Comparison of ENCODE assay signal across 8 cellular contexts in the genomic region with DNA sequence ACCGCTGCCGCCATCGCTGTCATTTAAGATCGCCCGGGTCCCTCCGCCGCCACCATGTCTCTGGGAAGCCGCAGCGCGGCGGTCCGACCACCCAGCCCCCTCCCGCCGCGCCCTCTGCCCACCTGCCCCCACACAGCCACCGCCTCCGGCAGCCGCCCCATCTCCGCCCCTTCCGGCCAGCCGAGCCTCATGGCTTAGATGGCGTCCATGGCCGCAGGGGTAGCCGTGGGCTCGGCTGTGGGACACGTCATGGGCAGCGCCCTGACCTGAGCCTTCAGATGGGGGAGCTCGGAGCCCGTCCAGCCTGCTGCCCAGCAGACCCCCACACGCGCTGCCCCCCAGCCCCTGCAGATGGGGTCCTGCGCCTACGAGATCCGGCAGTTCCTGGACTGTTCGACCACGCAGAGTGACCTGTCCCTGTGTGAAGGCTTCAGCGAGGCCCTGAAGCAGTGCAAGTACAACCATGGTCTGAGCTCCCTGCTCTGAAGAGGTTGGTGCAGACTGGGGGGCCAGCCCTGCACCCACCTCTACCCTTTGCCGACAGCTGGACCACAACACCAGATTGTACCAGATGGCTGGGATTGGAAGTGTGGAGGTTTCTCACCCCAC.
A peak's percentile ranks its signal among the peaks of the same experiment; 100 is the strongest.
DNase-seq lines count a peak whose midpoint lies in the region; ATAC-seq and TF ChIP-seq lines count a peak whose summit lies in the region.

No MANE protein-coding gene starts in this region.

- TF ChIP-seq POLR2A in suprapubic skin (IDR thresholded peaks at IDR 0.05), result no peak

- H3K9me3 ChIP-seq in iPS-20b (ENCODE audit: insufficient read depth, low read depth, low read length), result no peaks in the 10 kb centered on the region
- no peaks in the 10 kb centered on the region for H3K9me3 ChIP-seq in suprapubic skin

- H3K27ac ChIP-seq in iPS-20b (ENCODE audit: low read length), result no peak overlapping the region
- H3K27ac ChIP-seq in suprapubic skin, result no peak overlapping the region

- H3K36me3 ChIP-seq in iPS-20b (ENCODE audit: insufficient read depth, low read depth, low read length) (no peaks in the 10 kb centered on the region), suprapubic skin (no peaks in the 10 kb centered on the region)

- no peaks in the 10 kb centered on the region for H3K27me3 Mint-ChIP-seq in activated CD4-positive, alpha-beta T cell treated with anti-CD3 and anti-CD28 coated beads for 36 hours
- H3K27me3 Mint-ChIP-seq in activated B cell treated with CpG ODN at 0.5 μM for 24 hours, result peaks cover 23% of the 10 kb centered on the region

- peaks cover 9% of the 10 kb centered on the region for H3K4me1 Mint-ChIP-seq in activated CD4-positive, alpha-beta T cell treated with anti-CD3 and anti-CD28 coated beads for 36 hours
- peaks cover 12% of the 10 kb centered on the region for H3K4me1 Mint-ChIP-seq in activated B cell treated with CpG ODN at 0.5 μM for 24 hours

- H3K27me3 ChIP-seq in iPS-20b (ENCODE audit: insufficient read depth, low read length) (no peaks in the 10 kb centered on the region), suprapubic skin (peaks cover 20% of the 10 kb centered on the region)

- intact Hi-C loops in activated CD4-positive, alpha-beta T cell treated with anti-CD3 and anti-CD28 coated beads for 36 hours (cut with DNase I, micrococcal nuclease), result no loop called here
- intact Hi-C loops in activated B cell treated with CpG ODN at 0.5 μM for 24 hours (cut with micrococcal nuclease), result no loop called here

- H3K36me3 Mint-ChIP-seq in activated CD4-positive, alpha-beta T cell treated with anti-CD3 and anti-CD28 coated beads for 36 hours (ENCODE audit: low read depth), result no peaks in the 10 kb centered on the region
- H3K36me3 Mint-ChIP-seq in activated B cell treated with CpG ODN at 0.5 μM for 24 hours (ENCODE audit: low read depth), result no peaks in the 10 kb centered on the region

- no peak overlapping the region for H3K9ac ChIP-seq in iPS-20b (ENCODE audit: low read depth, low read length)

- DNase-seq in activated CD4-positive, alpha-beta T cell treated with anti-CD3 and anti-CD28 coated beads for 36 hours, result peak; percentile 22
- DNase-seq in activated CD4-positive, alpha-beta T cell treated with anti-CD3 and anti-CD28 coated beads, Interleukin-2, amount 50 U/mL, for 48 hours, result no peak
- no peak for DNase-seq in activated B cell treated with CpG ODN at 0.5 μM for 24 hours
- DNase-seq in suprapubic skin (ENCODE audit: low spot score in 2 of 2), result no peak
- DNase-seq in NCI-H526 treated with DMSO at 0.1 percent for 48 hours (lab: John Stamatoyannopoulos, UW), result no peak
- DNase-seq in 8988T, result no peak

- CTCF ChIA-PET in activated CD4-positive, alpha-beta T cell treated with anti-CD3 and anti-CD28 coated beads for 36 hours (lab: Charles Lee), result interaction anchor here (0.8 to 1.4 kb wide), 2 partner anchors 24 to 95 kb away, joined by 3 read pairs; no protein-coding TSS in a partner anchor
- CTCF ChIA-PET in activated B cell treated with CpG ODN at 0.5 μM for 24 hours (lab: Charles Lee), result interaction anchor here (1.4 kb wide), 1 partner anchor 24 kb away, joined by 4 read pairs; no protein-coding TSS in a partner anchor

- POLR2A ChIA-PET in activated CD4-positive, alpha-beta T cell treated with anti-CD3 and anti-CD28 coated beads for 36 hours (lab: Charles Lee), result no interaction called here
- POLR2A ChIA-PET in activated B cell treated with CpG ODN at 0.5 μM for 24 hours (lab: Charles Lee), result no interaction called here

- peak overlapping the region; percentile 51 for H3K27ac Mint-ChIP-seq in activated CD4-positive, alpha-beta T cell treated with anti-CD3 and anti-CD28 coated beads for 36 hours
- no peak overlapping the region for H3K27ac Mint-ChIP-seq in activated B cell treated with CpG ODN at 0.5 μM for 24 hours

- peak overlapping the region; percentile 30; the same call in 1 of the 2 replicates for H3K4me3 ChIP-seq in iPS-20b (ENCODE audit: low read length)
- H3K4me3 ChIP-seq in suprapubic skin, result peak overlapping the region; percentile 40

- no peak for ATAC-seq in activated CD4-positive, alpha-beta T cell treated with anti-CD3 and anti-CD28 coated beads for 36 hours
- ATAC-seq in HG02798 (IDR thresholded peaks at IDR 0.05; ENCODE audit: poor library complexity, unreplicated experiment) (peak; percentile 80), activated B cell treated with CpG ODN at 0.5 μM for 24 hours (ENCODE audit: low read depth) (peak; percentile 52)

- H3K4me3 Mint-ChIP-seq in activated CD4-positive, alpha-beta T cell treated with anti-CD3 and anti-CD28 coated beads for 36 hours, result peak overlapping the region; percentile 57
- H3K4me3 Mint-ChIP-seq in activated B cell treated with CpG ODN at 0.5 μM for 24 hours, result peak overlapping the region; percentile 77

- no peak for TF ChIP-seq EP300 in suprapubic skin (IDR thresholded peaks at IDR 0.05)

- H3K4me1 ChIP-seq in iPS-20b (ENCODE audit: insufficient read depth, low read length) (no peaks in the 10 kb centered on the region), suprapubic skin (peaks cover 13% of the 10 kb centered on the region)

- no peaks in the 10 kb centered on the region for H3K9me3 Mint-ChIP-seq in activated CD4-positive, alpha-beta T cell treated with anti-CD3 and anti-CD28 coated beads for 36 hours (ENCODE audit: low read depth)
- no peaks in the 10 kb centered on the region for H3K9me3 Mint-ChIP-seq in activated B cell treated with CpG ODN at 0.5 μM for 24 hours

- WGBS in suprapubic skin, result 27% methylated on average over 24 of the region's 38 CpGs

- no peak for TF ChIP-seq CTCF in activated B cell treated with CpG ODN at 0.5 μM for 24 hours (IDR thresholded peaks at IDR 0.05)
- TF ChIP-seq CTCF in suprapubic skin (IDR thresholded peaks at IDR 0.05), result no peak
